ENCODE assay signal across 1 cellular context in the genomic region with DNA sequence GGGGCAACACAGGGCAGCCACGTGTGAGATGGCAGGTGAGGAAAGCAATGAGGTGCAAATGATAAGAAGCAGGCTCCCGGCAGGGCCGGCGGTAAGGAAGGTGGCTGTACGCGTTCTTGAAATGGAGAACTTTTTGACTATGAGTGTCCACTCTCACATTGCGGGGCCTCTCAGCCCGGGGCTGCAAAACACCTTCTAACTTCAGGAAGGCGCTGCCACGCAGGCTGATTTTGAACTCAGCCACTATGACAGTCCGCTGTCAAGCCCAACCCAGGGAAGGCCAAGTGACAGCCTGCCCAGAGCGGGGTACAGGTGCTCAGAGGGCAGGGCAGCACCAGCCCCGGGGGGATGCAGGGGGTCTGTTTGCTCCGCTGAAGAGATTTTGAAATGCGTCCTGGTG.
TF ChIP-seq lines count a peak whose summit lies in the region.

No MANE protein-coding gene starts in this region.

TF ChIP-seq in K562, 482 proteins besides CTCF, POLR2A, EP300 and RAD21:
- 0 out of 2 replicates have a peak, but pooled peaks have one; percentile 10 for TF ChIP-seq CXXC5 (CRISPR knock-in tag; IDR thresholded peaks at IDR 0.05)
- no peak for TF ChIP-seq TCF7 (IDR thresholded peaks at IDR 0.05; ENCODE audit: borderline replicate concordance)
